Comparison of ENCODE assay signal across 3 cellular contexts in the genomic region with DNA sequence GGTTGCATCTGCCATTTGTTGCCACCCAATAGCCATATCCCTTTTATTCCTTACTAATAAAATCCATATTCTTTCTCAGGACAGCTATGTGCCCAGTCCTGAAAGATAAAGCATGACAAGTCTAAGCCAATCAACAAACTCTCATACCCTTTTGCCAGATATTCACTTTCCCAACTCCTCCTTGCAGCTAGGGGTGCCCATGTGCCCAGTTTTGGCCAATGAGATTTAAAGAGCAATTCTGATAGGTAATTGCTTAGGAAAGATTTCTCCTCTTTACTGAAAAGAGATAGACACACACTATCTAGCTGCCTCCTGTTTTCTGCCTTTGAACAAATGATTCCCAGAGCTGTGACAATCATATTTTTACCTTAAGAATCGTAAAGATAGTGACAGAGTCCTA.
A peak's percentile ranks its signal among the peaks of the same experiment; 100 is the strongest.
TF ChIP-seq lines count a peak whose summit lies in the region.

No MANE protein-coding gene starts in this region.

TF ChIP-seq in A549, 52 proteins besides CTCF, POLR2A, EP300 and RAD21:
- TF ChIP-seq SREBF2 (IDR thresholded peaks at IDR 0.05): no peak
- TF ChIP-seq FOXS1 (CRISPR knock-in tag; IDR thresholded peaks at IDR 0.05): no peak
- TF ChIP-seq RFX5 (IDR thresholded peaks at IDR 0.05): no peak
- no peak for TF ChIP-seq KDM1A (IDR thresholded peaks at IDR 0.05; ENCODE audit: low read depth)
- TF ChIP-seq, protein P1, sequence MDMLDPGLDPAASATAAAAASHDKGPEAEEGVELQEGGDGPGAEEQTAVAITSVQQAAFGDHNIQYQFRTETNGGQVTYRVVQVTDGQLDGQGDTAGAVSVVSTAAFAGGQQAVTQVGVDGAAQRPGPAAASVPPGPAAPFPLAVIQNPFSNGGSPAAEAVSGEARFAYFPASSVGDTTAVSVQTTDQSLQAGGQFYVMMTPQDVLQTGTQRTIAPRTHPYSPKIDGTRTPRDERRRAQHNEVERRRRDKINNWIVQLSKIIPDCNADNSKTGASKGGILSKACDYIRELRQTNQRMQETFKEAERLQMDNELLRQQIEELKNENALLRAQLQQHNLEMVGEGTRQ (IDR thresholded peaks at IDR 0.05): peak; percentile 57
- TF ChIP-seq, protein P2, sequence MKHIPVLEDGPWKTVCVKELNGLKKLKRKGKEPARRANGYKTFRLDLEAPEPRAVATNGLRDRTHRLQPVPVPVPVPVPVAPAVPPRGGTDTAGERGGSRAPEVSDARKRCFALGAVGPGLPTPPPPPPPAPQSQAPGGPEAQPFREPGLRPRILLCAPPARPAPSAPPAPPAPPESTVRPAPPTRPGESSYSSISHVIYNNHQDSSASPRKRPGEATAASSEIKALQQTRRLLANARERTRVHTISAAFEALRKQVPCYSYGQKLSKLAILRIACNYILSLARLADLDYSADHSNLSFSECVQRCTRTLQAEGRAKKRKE (CRISPR knock-in tag; IDR thresholded peaks at IDR 0.05; ENCODE audit: low read depth): no peak
- no peak for TF ChIP-seq ZNF302 (CRISPR knock-in tag; IDR thresholded peaks at IDR 0.05)
- no peak for TF ChIP-seq FOSB (CRISPR knock-in tag; IDR thresholded peaks at IDR 0.05)
- TF ChIP-seq EHF (CRISPR knock-in tag; IDR thresholded peaks at IDR 0.05): no peak

TF ChIP-seq in IMR-90, 13 proteins besides CTCF, POLR2A, EP300 and RAD21:
- TF ChIP-seq, protein P3, sequence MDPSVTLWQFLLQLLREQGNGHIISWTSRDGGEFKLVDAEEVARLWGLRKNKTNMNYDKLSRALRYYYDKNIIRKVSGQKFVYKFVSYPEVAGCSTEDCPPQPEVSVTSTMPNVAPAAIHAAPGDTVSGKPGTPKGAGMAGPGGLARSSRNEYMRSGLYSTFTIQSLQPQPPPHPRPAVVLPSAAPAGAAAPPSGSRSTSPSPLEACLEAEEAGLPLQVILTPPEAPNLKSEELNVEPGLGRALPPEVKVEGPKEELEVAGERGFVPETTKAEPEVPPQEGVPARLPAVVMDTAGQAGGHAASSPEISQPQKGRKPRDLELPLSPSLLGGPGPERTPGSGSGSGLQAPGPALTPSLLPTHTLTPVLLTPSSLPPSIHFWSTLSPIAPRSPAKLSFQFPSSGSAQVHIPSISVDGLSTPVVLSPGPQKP (IDR thresholded peaks at IDR 0.05; ENCODE audit: borderline replicate concordance, low read depth, low read length): no peak
- TF ChIP-seq CHD1 (IDR thresholded peaks at IDR 0.05; ENCODE audit: low read depth, low read length) (no peak), BHLHE40 (IDR thresholded peaks at IDR 0.05; ENCODE audit: low read depth, low read length) (no peak), CEBPB (IDR thresholded peaks at IDR 0.05; ENCODE audit: low read depth, low read length) (no peak)
- TF ChIP-seq, protein P1 (IDR thresholded peaks at IDR 0.05; ENCODE audit: low read depth, low read length): peak; percentile 81

TF ChIP-seq in GM12878, 131 proteins besides CTCF, POLR2A, EP300 and RAD21:
- TF ChIP-seq YY1 (IDR thresholded peaks at IDR 0.05; ENCODE audit: low read depth, low read length) (no peak), POU2F2 (IDR thresholded peaks at IDR 0.05; ENCODE audit: borderline replicate concordance, low read depth, low read length) (no peak)
- TF ChIP-seq, protein P4, sequence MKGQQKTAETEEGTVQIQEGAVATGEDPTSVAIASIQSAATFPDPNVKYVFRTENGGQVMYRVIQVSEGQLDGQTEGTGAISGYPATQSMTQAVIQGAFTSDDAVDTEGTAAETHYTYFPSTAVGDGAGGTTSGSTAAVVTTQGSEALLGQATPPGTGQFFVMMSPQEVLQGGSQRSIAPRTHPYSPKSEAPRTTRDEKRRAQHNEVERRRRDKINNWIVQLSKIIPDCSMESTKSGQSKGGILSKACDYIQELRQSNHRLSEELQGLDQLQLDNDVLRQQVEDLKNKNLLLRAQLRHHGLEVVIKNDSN (IDR thresholded peaks at IDR 0.05; ENCODE audit: borderline replicate concordance, extremely low read length, insufficient read depth, low read depth, low read length): peak; percentile 19
